In genomic region chr2:26809211-26809610, GRCh38 we compare ENCODE assay signal across 19 cellular contexts. TPM values are rescaled to one million over a fixed set of nuclear protein-coding genes. Genes with fewer than 3 reads are reported as not detected.
"Had no signal": no experiment of that assay in that cellular context is flagged by ENCODE, and none has a peak within 500 bp of the region (broad histone marks: within the 10 kb centered on the region; RNA-seq: fewer than 3 reads in every experiment).

No MANE protein-coding gene starts in this region.

- H3K27ac ChIP-seq: ascending aorta, gastroesophageal sphincter, heart left ventricle, left ventricle myocardium inferior, prostate gland, right atrium auricular region, stomach had no signal

- H3K27me3 ChIP-seq: ascending aorta, right atrium auricular region had no signal

- DNase-seq: activated CD4-positive, alpha-beta T cell treated with anti-CD3 and anti-CD28 coated beads for 4 hours; activated CD8-positive, alpha-beta memory T cell treated with anti-CD3 and anti-CD28 coated beads for 24 hours; activated CD8-positive, alpha-beta memory T cell treated with anti-CD3 and anti-CD28 coated beads, Interleukin-2, amount 50 U/mL, for 48 hours; activated naive CD4-positive, alpha-beta T cell treated with anti-CD3 and anti-CD28 coated beads, Interleukin-2, amount 10 ng/mL, durations not matched to agents 7 days and 5 days; cerebellar nuclear complex; cortex of kidney; effector CD4-positive, alpha-beta T cell; heart left ventricle; left ventricle myocardium inferior; stomach; SW 1271 had no signal

- H3K4me3 ChIP-seq: ascending aorta, gastroesophageal sphincter, heart left ventricle, left ventricle myocardium inferior, prostate gland, right atrium auricular region, stomach had no signal

- H3K27ac Mint-ChIP-seq: activated naive CD4-positive, alpha-beta T cell treated with anti-CD3 and anti-CD28 coated beads, Interleukin-2, amount 10 ng/mL, durations not matched to agents 7 days and 5 days; activated T-helper 2 cell treated with anti-CD3 and anti-CD28 coated beads, Interferon-gamma antibody, Interleukin-2, Interleukin-4, amounts not matched to agents 10 μg/mL and 5 μg/mL and 100 μg/mL, durations not matched to agents 14 hours and 24 hours and 36 hours; type B pancreatic cell had no signal

- H3K36me3 Mint-ChIP-seq: activated naive CD4-positive, alpha-beta T cell treated with anti-CD3 and anti-CD28 coated beads, Interleukin-2, amount 10 ng/mL, durations not matched to agents 7 days and 5 days; type B pancreatic cell had no signal

- ATAC-seq: esophagus mucosa, gastroesophageal sphincter, heart left ventricle had no signal

- H3K4me1 ChIP-seq: ascending aorta, gastroesophageal sphincter, left ventricle myocardium inferior, prostate gland, right atrium auricular region, stomach had no signal

- H3K36me3 ChIP-seq: ascending aorta, gastroesophageal sphincter, heart left ventricle, left ventricle myocardium inferior, prostate gland, right atrium auricular region, stomach had no signal

- H3K9me3 ChIP-seq: ascending aorta, gastroesophageal sphincter, heart left ventricle, left ventricle myocardium inferior, prostate gland, right atrium auricular region, stomach had no signal

- H3K9me3 Mint-ChIP-seq: activated naive CD4-positive, alpha-beta T cell treated with anti-CD3 and anti-CD28 coated beads, Interleukin-2, amount 10 ng/mL, durations not matched to agents 7 days and 5 days; activated T-helper 2 cell treated with anti-CD3 and anti-CD28 coated beads, Interferon-gamma antibody, Interleukin-2, Interleukin-4, amounts not matched to agents 10 μg/mL and 5 μg/mL and 100 μg/mL, durations not matched to agents 14 hours and 24 hours and 36 hours; type B pancreatic cell had no signal

- H3K4me3 Mint-ChIP-seq: activated naive CD4-positive, alpha-beta T cell treated with anti-CD3 and anti-CD28 coated beads, Interleukin-2, amount 10 ng/mL, durations not matched to agents 7 days and 5 days; type B pancreatic cell had no signal

RNA-seq across cellular contexts. Expression of gene CENPA, which starts 23.4 kb away (rescaled TPM):
- total RNA-seq: ascending aorta, gastroesophageal sphincter had no signal

RNA-seq across cellular contexts. Expression of gene DPYSL5, which starts 38.7 kb away (rescaled TPM):
- total RNA-seq: activated T-helper 2 cell treated with anti-CD3 and anti-CD28 coated beads, Interferon-gamma antibody, Interleukin-2, Interleukin-4, amounts not matched to agents 10 μg/mL and 5 μg/mL and 100 μg/mL, durations not matched to agents 14 hours and 24 hours and 36 hours; ascending aorta; esophagus mucosa; left ventricle myocardium inferior; T-helper 2 cell treated with Interferon-gamma antibody and Interleukin-4, amounts not matched to agents 100 ng/mL and 5 ng/mL, for 36 hours had no signal
- polyA plus RNA-seq: heart left ventricle had no signal
